ENCODE assay signal across 8 cellular contexts in genomic region chrX:107825698-107826285, GRCh38. TPM values are rescaled to one million over a fixed set of nuclear protein-coding genes. Genes with fewer than 3 reads are reported as not detected.
DNase-seq lines count a peak whose midpoint lies in the region; ATAC-seq and TF ChIP-seq lines count a peak whose summit lies in the region.

Gene MID2, plus strand, starts transcription at chrX:107825866. Its CDS starts 561 bp downstream, at chrX:107826427.

- H3K9me3 Mint-ChIP-seq in activated naive CD8-positive, alpha-beta T cell treated with anti-CD3 and anti-CD28 coated beads for 36 hours, result no peaks in the 10 kb centered on the region

- H3K27me3 Mint-ChIP-seq in activated naive CD8-positive, alpha-beta T cell treated with anti-CD3 and anti-CD28 coated beads for 36 hours, result no peaks in the 10 kb centered on the region

- no peaks in the 10 kb centered on the region for H3K9me3 ChIP-seq in Peyer's patch
- H3K9me3 ChIP-seq in cardiac muscle cell (ENCODE audit: low read depth), result no peaks in the 10 kb centered on the region

- in situ Hi-C loops in GM13977 (cut with MboI; ENCODE audit: low pct_unique_long_range_greater_than_20kb, low sequenced_read_pairs, unreplicated experiment), result no loop called here

- peak within 1 kb of the TSS; percentile 47 to 64 (median 55) for H3K4me3 ChIP-seq in Peyer's patch
- peak within 1 kb of the TSS; percentile 42 for H3K4me3 ChIP-seq in cardiac muscle cell

- no peaks in the 10 kb centered on the region for H3K36me3 Mint-ChIP-seq in activated naive CD8-positive, alpha-beta T cell treated with anti-CD3 and anti-CD28 coated beads for 36 hours

- H3K27ac Mint-ChIP-seq in activated naive CD8-positive, alpha-beta T cell treated with anti-CD3 and anti-CD28 coated beads for 36 hours, result peak within 1 kb of the TSS; percentile 77

- no peaks in the 10 kb centered on the region for H3K4me1 ChIP-seq in Peyer's patch
- H3K4me1 ChIP-seq in cardiac muscle cell (ENCODE audit: low read depth), result peaks cover 10% of the 10 kb centered on the region

- H3K36me3 ChIP-seq in Peyer's patch (no peaks in the 10 kb centered on the region), cardiac muscle cell (no peaks in the 10 kb centered on the region)

- TF ChIP-seq CTCF in GM13977 (IDR thresholded peaks at IDR 0.05; ENCODE audit: extremely low read depth, insufficient read depth, missing control alignments) (no peak), Peyer's patch (IDR thresholded peaks at IDR 0.05) (no peak), cardiac muscle cell (IDR thresholded peaks at IDR 0.05; ENCODE audit: low read depth, low read length) (no peak)

- H3K27ac ChIP-seq in Peyer's patch (peak within 1 kb of the TSS; percentile 71 to 84 (median 79)), cardiac muscle cell (peak within 1 kb of the TSS; percentile 68)

- DNase-seq in GM13977 (ENCODE audit: low spot score) (peak; percentile 16), Peyer's patch (peak; percentile 54 to 83 (median 75)), cardiac muscle cell (ENCODE audit: low read depth in 1 of 2, low spot score in 1 of 2) (peak; percentile 46 to 88), posterior cingulate gyrus (peak in 7 of 10 donors; percentile 11 to 87 (median 24)), foreskin melanocyte (no peak)
- DNase-seq in activated naive CD8-positive, alpha-beta T cell treated with anti-CD3 and anti-CD28 coated beads for 36 hours, result peak; percentile 49

- intact Hi-C loops in posterior cingulate gyrus (cut with DNase I), result no loop called here

- peak within 1 kb of the TSS; percentile 82 for H3K4me3 Mint-ChIP-seq in activated naive CD8-positive, alpha-beta T cell treated with anti-CD3 and anti-CD28 coated beads for 36 hours

- ATAC-seq in HG03039 (IDR thresholded peaks at IDR 0.05; ENCODE audit: unreplicated experiment) (peak; percentile 33), HG02840 (IDR thresholded peaks at IDR 0.05; ENCODE audit: low FRiP score, unreplicated experiment) (no peak)

- H3K27me3 ChIP-seq in Peyer's patch (no peaks in the 10 kb centered on the region), cardiac muscle cell (peaks cover 6% of the 10 kb centered on the region)

- TF ChIP-seq POLR2A in Peyer's patch (IDR thresholded peaks at IDR 0.05), result no peak

- peaks cover 34% of the 10 kb centered on the region for H3K4me1 Mint-ChIP-seq in activated naive CD8-positive, alpha-beta T cell treated with anti-CD3 and anti-CD28 coated beads for 36 hours

RNA-seq across cellular contexts. Expression of gene MID2, which starts in this region (rescaled TPM):
- total RNA-seq in Peyer's patch, result 10 to 100 TPM in 1 of 4 donors, 1 to 10 TPM in 3; 4.9 to 10.2 (median 8.1) TPM
- 1 to 10 TPM; 7.6 to 9.3 TPM for total RNA-seq in activated naive CD8-positive, alpha-beta T cell treated with anti-CD3 and anti-CD28 coated beads for 36 hours
- 23.9 and 30.0 TPM in 2 replicates for total RNA-seq in cardiac muscle cell
- polyA plus RNA-seq in cardiac muscle cell, result 9.9 and 13.9 TPM in 2 replicates
